In the genomic region with DNA sequence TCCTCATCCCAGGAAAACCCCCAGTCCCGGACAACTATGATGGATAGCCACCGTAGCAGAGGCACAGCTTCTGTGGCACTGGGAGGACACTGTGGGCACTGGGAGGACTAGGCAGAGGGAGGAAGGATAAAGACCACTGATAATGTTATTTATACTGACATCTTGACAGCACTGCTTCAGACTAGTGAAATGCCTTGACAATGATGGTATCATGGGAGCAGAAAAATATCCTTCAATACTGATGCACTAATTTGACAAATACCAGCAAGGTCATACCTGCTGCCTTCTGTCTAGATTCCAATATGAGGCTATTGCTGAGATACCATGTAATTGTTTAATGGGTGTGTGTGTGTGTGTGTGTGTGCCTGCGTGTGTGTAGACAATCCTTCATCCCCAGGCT, we compare ENCODE assay signal across 22 cellular contexts.
"Had no signal": no experiment of that assay in that cellular context is flagged by ENCODE, and none has a peak within 500 bp of the region (broad histone marks: within the 10 kb centered on the region; RNA-seq: fewer than 3 reads in every experiment).

No MANE protein-coding gene starts in this region.

- H3K27ac ChIP-seq: colonic mucosa, coronary artery, epithelial cell of prostate, esophagus muscularis mucosa, esophagus squamous epithelium, foreskin keratinocyte, gastrocnemius medialis, gastroesophageal sphincter, heart left ventricle, heart right ventricle had no signal

- H3K27ac Mint-ChIP-seq: dendritic cell treated with granulocyte-macrophage colony-stimulating factor and Interleukin-4, amounts not matched to agents 40 ng/mL and 50 ng/mL, for 4 days; effector memory CD8-positive, alpha-beta T cell; endodermal cell had no signal

- H3K4me1 Mint-ChIP-seq: endodermal cell had no signal

- H3K4me1 ChIP-seq: colonic mucosa, esophagus muscularis mucosa, esophagus squamous epithelium, foreskin keratinocyte, gastrocnemius medialis, gastroesophageal sphincter, heart left ventricle, heart right ventricle had no signal

- H3K4me3 Mint-ChIP-seq: dendritic cell treated with granulocyte-macrophage colony-stimulating factor and Interleukin-4, amounts not matched to agents 40 ng/mL and 50 ng/mL, for 4 days; effector memory CD8-positive, alpha-beta T cell; endodermal cell had no signal

- H3K9me3 Mint-ChIP-seq: dendritic cell treated with granulocyte-macrophage colony-stimulating factor and Interleukin-4, amounts not matched to agents 40 ng/mL and 50 ng/mL, for 4 days; effector memory CD8-positive, alpha-beta T cell; endodermal cell had no signal

- H3K36me3 ChIP-seq: colonic mucosa, esophagus muscularis mucosa, esophagus squamous epithelium, gastrocnemius medialis, gastroesophageal sphincter, heart left ventricle, heart right ventricle had no signal

- H3K27me3 ChIP-seq: colonic mucosa, gastrocnemius medialis had no signal

- H3K9me3 ChIP-seq: colonic mucosa, esophagus muscularis mucosa, esophagus squamous epithelium, gastrocnemius medialis, gastroesophageal sphincter, heart left ventricle, heart right ventricle had no signal

- DNase-seq: colonic mucosa; cortex of kidney; dermis blood vessel endothelial cell; dorsolateral prefrontal cortex; effector CD4-positive, alpha-beta T cell; effector CD8-positive, alpha-beta T cell; effector memory CD4-positive, alpha-beta T cell; effector memory CD8-positive, alpha-beta T cell; endodermal cell; erythroblast; esophagus squamous epithelium; foreskin keratinocyte; foreskin melanocyte; gastrocnemius medialis; glutamatergic neuron; heart left ventricle; heart right ventricle had no signal

- H3K4me3 ChIP-seq: colonic mucosa, coronary artery, dorsolateral prefrontal cortex, esophagus muscularis mucosa, esophagus squamous epithelium, gastrocnemius medialis, gastroesophageal sphincter, heart left ventricle, heart right ventricle had no signal
